In the genomic region with DNA sequence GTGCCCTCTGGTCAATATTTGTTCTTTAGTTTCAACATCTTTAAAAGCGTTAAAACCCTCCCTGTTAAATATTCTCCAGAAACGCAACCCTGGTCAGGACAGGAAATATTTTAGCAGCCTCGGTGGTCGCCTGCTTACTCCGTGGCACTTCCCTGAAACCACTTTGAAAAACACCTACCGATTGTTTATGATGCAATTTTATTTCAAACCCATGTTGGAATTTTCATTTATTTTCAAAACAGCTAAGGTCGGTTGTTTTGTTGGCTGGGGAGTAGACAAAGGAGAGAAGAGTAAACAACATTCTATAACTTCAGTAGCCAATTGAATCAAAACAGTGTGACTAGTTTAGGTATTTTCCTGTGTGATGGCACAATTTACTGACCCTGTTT, we compare ENCODE assay signal across 1 cellular context.
TF ChIP-seq lines count a peak whose summit lies in the region.

No MANE protein-coding gene starts in this region.

TF ChIP-seq in A549, 52 proteins besides CTCF, POLR2A, EP300 and RAD21 (continued from another document):
- no peak for TF ChIP-seq CBX8 (IDR thresholded peaks at IDR 0.05)
- no peak for TF ChIP-seq FOSL2 (IDR thresholded peaks at IDR 0.05)
- no peak for TF ChIP-seq FOSL2 (CRISPR knock-in tag; IDR thresholded peaks at IDR 0.05)
- TF ChIP-seq BHLHE40 (IDR thresholded peaks at IDR 0.05; ENCODE audit: low read depth, low read length) = no peak
- no peak for TF ChIP-seq POLR2AphosphoS2 (conservative IDR thresholded peaks at IDR 0.05; ENCODE audit: low read length)
- TF ChIP-seq, protein P1, sequence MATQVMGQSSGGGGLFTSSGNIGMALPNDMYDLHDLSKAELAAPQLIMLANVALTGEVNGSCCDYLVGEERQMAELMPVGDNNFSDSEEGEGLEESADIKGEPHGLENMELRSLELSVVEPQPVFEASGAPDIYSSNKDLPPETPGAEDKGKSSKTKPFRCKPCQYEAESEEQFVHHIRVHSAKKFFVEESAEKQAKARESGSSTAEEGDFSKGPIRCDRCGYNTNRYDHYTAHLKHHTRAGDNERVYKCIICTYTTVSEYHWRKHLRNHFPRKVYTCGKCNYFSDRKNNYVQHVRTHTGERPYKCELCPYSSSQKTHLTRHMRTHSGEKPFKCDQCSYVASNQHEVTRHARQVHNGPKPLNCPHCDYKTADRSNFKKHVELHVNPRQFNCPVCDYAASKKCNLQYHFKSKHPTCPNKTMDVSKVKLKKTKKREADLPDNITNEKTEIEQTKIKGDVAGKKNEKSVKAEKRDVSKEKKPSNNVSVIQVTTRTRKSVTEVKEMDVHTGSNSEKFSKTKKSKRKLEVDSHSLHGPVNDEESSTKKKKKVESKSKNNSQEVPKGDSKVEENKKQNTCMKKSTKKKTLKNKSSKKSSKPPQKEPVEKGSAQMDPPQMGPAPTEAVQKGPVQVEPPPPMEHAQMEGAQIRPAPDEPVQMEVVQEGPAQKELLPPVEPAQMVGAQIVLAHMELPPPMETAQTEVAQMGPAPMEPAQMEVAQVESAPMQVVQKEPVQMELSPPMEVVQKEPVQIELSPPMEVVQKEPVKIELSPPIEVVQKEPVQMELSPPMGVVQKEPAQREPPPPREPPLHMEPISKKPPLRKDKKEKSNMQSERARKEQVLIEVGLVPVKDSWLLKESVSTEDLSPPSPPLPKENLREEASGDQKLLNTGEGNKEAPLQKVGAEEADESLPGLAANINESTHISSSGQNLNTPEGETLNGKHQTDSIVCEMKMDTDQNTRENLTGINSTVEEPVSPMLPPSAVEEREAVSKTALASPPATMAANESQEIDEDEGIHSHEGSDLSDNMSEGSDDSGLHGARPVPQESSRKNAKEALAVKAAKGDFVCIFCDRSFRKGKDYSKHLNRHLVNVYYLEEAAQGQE (IDR thresholded peaks at IDR 0.05) = no peak
- TF ChIP-seq ZFP36 (IDR thresholded peaks at IDR 0.05; ENCODE audit: borderline replicate concordance, partially characterized antibody) = no peak
- no peak for TF ChIP-seq USF2 (IDR thresholded peaks at IDR 0.05)
- TF ChIP-seq ATOH8 (CRISPR knock-in tag; IDR thresholded peaks at IDR 0.05; ENCODE audit: low read depth) = no peak
- TF ChIP-seq CEBPB (IDR thresholded peaks at IDR 0.05) = no peak
- no peak for TF ChIP-seq NR3C1 (IDR thresholded peaks at IDR 0.05)
- no peak for TF ChIP-seq FOXS1 (CRISPR knock-in tag; IDR thresholded peaks at IDR 0.05)
- no peak for TF ChIP-seq ZSCAN20 (CRISPR knock-in tag; IDR thresholded peaks at IDR 0.05)
- TF ChIP-seq RARB (CRISPR knock-in tag; IDR thresholded peaks at IDR 0.05) = no peak
- TF ChIP-seq HOXB13 (CRISPR knock-in tag; IDR thresholded peaks at IDR 0.05; ENCODE audit: low read depth) = no peak
- TF ChIP-seq PBX3 (IDR thresholded peaks at IDR 0.05) = no peak
- no peak for TF ChIP-seq KDM1A (IDR thresholded peaks at IDR 0.05; ENCODE audit: low read depth)
TF ChIP-seq in A549: peak in this region for 0.
